In the genomic region with DNA sequence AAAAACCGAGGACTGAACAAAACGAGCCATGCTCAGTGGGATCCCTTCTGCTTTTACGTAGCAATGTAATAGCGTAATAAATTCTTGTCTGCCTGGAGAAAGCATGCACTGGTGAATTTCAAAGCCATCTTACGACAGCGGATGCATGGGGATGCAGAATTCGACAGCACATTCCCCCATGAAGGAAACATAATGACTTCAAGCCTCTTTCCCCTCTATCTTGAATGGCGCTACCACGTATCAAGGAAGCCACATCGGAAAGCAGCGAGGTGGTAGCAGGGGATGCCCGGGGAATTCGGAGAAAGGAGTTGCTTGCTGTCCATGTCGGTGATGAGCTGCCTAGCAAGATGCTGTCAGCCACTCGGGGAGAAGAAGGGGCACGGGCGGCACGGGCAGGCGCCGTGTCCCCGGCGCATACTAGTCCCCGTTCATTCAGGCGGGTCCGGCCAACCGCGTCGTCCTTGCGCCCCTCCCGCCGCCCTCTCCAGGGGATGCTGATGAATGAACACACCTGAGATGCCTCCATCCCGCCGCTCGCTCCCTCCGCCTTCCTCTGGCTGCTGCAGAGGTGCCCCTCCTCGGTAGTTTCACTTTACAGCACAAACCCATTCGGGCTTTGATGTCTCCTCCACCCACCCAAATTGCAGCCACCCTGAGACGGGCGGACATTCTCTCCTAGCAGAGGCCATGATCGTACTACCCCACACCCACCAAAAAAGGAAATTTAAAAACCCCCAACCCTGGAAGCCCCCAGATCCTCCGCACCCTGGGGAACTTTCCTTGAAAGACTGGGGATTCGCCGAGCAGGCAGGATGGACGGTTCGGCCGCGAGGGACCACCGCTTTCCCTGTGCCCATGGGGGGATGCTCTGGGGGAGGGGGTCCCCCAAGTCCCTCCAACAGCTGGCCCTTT, we compare ENCODE assay signal across 8 cellular contexts. TPM values are rescaled to one million over a fixed set of nuclear protein-coding genes. Genes with fewer than 3 reads are reported as not detected.
DNase-seq lines count a peak whose midpoint lies in the region; ATAC-seq and TF ChIP-seq lines count a peak whose summit lies in the region.

No MANE protein-coding gene starts in this region.

- POLR2A ChIA-PET in CD4-positive, alpha-beta T cell (lab: Charles Lee) = no interaction called here

- in situ Hi-C loops in astrocyte of the spinal cord (cut with HindIII; ENCODE audit: low sequenced_read_pairs) = no loop called here

- H3K4me1 Mint-ChIP-seq in CD4-positive, alpha-beta T cell (ENCODE audit: low read depth) = peaks cover 16% of the 10 kb centered on the region

- H3K4me1 ChIP-seq in iPS-18a (ENCODE audit: control insufficient read depth, low read depth, low read length) = peaks cover 34% of the 10 kb centered on the region
- H3K4me1 ChIP-seq in skeletal muscle tissue (ENCODE audit: control insufficient read depth in 3 of 3, insufficient read depth in 3 of 3, low read length in 3 of 3) = peaks cover 18 to 41% (median 25%) of the 10 kb centered on the region in 3 donors

- TF ChIP-seq CTCF in CD4-positive, alpha-beta T cell (IDR thresholded peaks at IDR 0.05) = no peak
- no peak for TF ChIP-seq CTCF in astrocyte of the spinal cord (IDR thresholded peaks at IDR 0.05; ENCODE audit: low read depth, low read length)

- peaks cover 4% of the 10 kb centered on the region for H3K36me3 Mint-ChIP-seq in CD4-positive, alpha-beta T cell (ENCODE audit: low read depth)

- peak; percentile 50 for ATAC-seq in CD4-positive, alpha-beta T cell (ENCODE audit: poor library complexity)
- peak; percentile 13 for ATAC-seq in HG03135 (IDR thresholded peaks at IDR 0.05; ENCODE audit: unreplicated experiment)
- ATAC-seq in GM18519 (IDR thresholded peaks at IDR 0.05; ENCODE audit: low FRiP score, unreplicated experiment) = no peak
- no peak for ATAC-seq in GM18858 (IDR thresholded peaks at IDR 0.05; ENCODE audit: unreplicated experiment)

- H3K27me3 Mint-ChIP-seq in CD4-positive, alpha-beta T cell = no peaks in the 10 kb centered on the region

- CTCF ChIA-PET in CD4-positive, alpha-beta T cell (lab: Charles Lee) = no interaction called here

- DNase-seq in CD4-positive, alpha-beta T cell = peak; percentile 17 to 48 (median 25)
- DNase-seq in T-helper 1 cell = peak; percentile 22 to 41 (median 34)
- peak; percentile 36 for DNase-seq in astrocyte of the spinal cord (ENCODE audit: low read depth, low spot score)

- H3K27ac ChIP-seq in CD4-positive, alpha-beta T cell (ENCODE audit: low read depth, low read length) = no peak overlapping the region
- H3K27ac ChIP-seq in iPS-18a (ENCODE audit: low read length) = no peak overlapping the region
- H3K27ac ChIP-seq in skeletal muscle tissue (ENCODE audit: low read depth, low read length) = peak overlapping the region; percentile 73

- H3K9ac ChIP-seq in iPS-18a (ENCODE audit: low read length) (peak overlapping the region; percentile 64), skeletal muscle tissue (ENCODE audit: low read depth in 1 of 3, low read length in 3 of 3) (peak overlapping the region; percentile 81 to 91 (median 90))

- H3K27me3 ChIP-seq in CD4-positive, alpha-beta T cell (ENCODE audit: control insufficient read depth, insufficient read depth, low read length) = peaks cover 3% of the 10 kb centered on the region
- H3K27me3 ChIP-seq in iPS-18a (ENCODE audit: control insufficient read depth, insufficient read depth, low read length) = peaks cover 5% of the 10 kb centered on the region
- no peaks in the 10 kb centered on the region for H3K27me3 ChIP-seq in skeletal muscle tissue (ENCODE audit: control insufficient read depth in 3 of 3, insufficient read depth in 3 of 3, low read length in 3 of 3)

- peak overlapping the region; percentile 100 for H3K4me3 Mint-ChIP-seq in CD4-positive, alpha-beta T cell

- H3K9me3 ChIP-seq in CD4-positive, alpha-beta T cell (ENCODE audit: control insufficient read depth, low read length) = no peaks in the 10 kb centered on the region
- no peaks in the 10 kb centered on the region for H3K9me3 ChIP-seq in iPS-18a (ENCODE audit: control insufficient read depth, low read depth, low read length)
- no peaks in the 10 kb centered on the region for H3K9me3 ChIP-seq in skeletal muscle tissue (ENCODE audit: control insufficient read depth in 3 of 3, low read length in 3 of 3)

- no peaks in the 10 kb centered on the region for H3K36me3 ChIP-seq in iPS-18a (ENCODE audit: control insufficient read depth, low read depth, low read length)
- no peaks in the 10 kb centered on the region for H3K36me3 ChIP-seq in skeletal muscle tissue (ENCODE audit: control insufficient read depth in 3 of 3, insufficient read depth in 3 of 3, low read length in 3 of 3)

- intact Hi-C loops in CD4-positive, alpha-beta T cell (cut with DNase I, micrococcal nuclease) = loop anchor here in 1 of 2 experiments (5.0 kb wide), 2 partner anchors 97 to 572 kb away; a partner anchor contains a TSS

- H3K9me3 Mint-ChIP-seq in CD4-positive, alpha-beta T cell = no peaks in the 10 kb centered on the region

- peak overlapping the region; percentile 72 for H3K27ac Mint-ChIP-seq in CD4-positive, alpha-beta T cell

- H3K4me3 ChIP-seq in astrocyte of the spinal cord (ENCODE audit: low read depth, low read length) = peak overlapping the region; percentile 76
- peak overlapping the region; percentile 87 for H3K4me3 ChIP-seq in iPS-18a (ENCODE audit: low read length)
- H3K4me3 ChIP-seq in skeletal muscle tissue (ENCODE audit: low read length in 3 of 3) = peak overlapping the region; percentile 89 to 98 (median 93)

RNA-seq across cellular contexts. Expression of a gene that starts 0.6 kb away (rescaled TPM):
- total RNA-seq in CD4-positive, alpha-beta T cell = 1 to 10 TPM; 1.4 to 1.8 TPM
- 66.8 TPM for total RNA-seq in skeletal muscle tissue

Comparison
In these comparisons a context has a peak if more than half of its experiments do, and no peak if none do; other contexts are left out.
1. ATAC-seq: peak in CD4-positive, alpha-beta T cell (single experiment) and HG03135 (single experiment); none in GM18519 (single experiment) and GM18858 (single experiment).
2. RNA of a gene that starts 0.6 kb away (total RNA-seq): 66.8 TPM in skeletal muscle tissue (single experiment); 1.4 to 1.8 TPM in CD4-positive, alpha-beta T cell; every median in the first group is over 10 times any median in the second.
3. Peak in every context shown above with its lines, with median percentiles within 50 percentile points of each other: DNase-seq and H3K4me3 ChIP-seq.